In the genomic region with DNA sequence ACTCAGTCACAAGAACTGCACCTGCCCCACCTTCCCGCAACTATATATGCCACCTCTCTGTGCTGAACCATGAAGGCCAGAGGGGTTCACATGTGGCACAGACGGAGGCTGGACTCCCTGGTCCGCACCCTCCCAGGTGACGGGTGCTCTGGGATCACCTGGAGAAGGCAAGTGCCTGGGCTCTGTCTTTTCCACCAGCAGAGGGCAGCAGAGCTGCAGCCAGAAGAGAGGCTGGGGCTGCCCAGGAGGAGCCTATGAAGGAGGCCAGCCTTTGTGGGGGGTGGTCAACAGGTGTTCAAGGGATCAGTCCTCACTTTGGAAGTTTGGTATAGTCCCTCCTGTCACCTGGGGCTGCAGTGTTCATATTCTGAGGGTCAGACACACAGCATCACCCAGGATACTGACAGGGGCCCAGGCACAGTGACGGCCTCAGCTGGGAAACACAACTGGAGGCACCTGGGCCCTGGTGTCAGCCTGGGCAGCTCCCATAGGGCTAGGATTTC, we compare ENCODE assay signal across 8 cellular contexts. TPM values are rescaled to one million over a fixed set of nuclear protein-coding genes. Genes with fewer than 3 reads are reported as not detected.
DNase-seq lines count a peak whose midpoint lies in the region; ATAC-seq lines count a peak whose summit lies in the region.

No MANE protein-coding gene starts in this region.

- no peaks in the 10 kb centered on the region for H3K9me3 ChIP-seq in T-helper 17 cell (ENCODE audit: control insufficient read depth, low read length, poor library complexity, severe bottlenecking)

- H3K27ac Mint-ChIP-seq in T-helper 17 cell: peak overlapping the region; percentile 34

- peaks cover 32% of the 10 kb centered on the region for H3K4me1 Mint-ChIP-seq in T-helper 17 cell

- DNase-seq in COLO829 (ENCODE audit: low spot score) (peak; percentile 25), HUDEP-2 (lab: John Stamatoyannopoulos, UW; ENCODE audit: unreplicated experiment in 76 of 76) (peak in 39 of 76 experiments; percentile 1 to 59 (median 25)), T-helper 17 cell (peak; percentile 36 to 69 (median 42)), astrocyte of the hippocampus (ENCODE audit: low read depth, low spot score) (peak; percentile 70), iPS-NIHi11 (ENCODE audit: low spot score) (peak; percentile 79), SHP77 treated with DMSO at 0.1 percent for 48 hours (lab: John Stamatoyannopoulos, UW) (no peak)
- DNase-seq in stimulated activated CD4-positive, alpha-beta T cell treated with anti-CD3 and anti-CD28 coated beads, Interleukin-15, amount 100 ng/mL, for 1 hour (ENCODE audit: low read depth in 1 of 2, low spot score in 1 of 2): peak; percentile 47 to 52

- peaks cover 7% of the 10 kb centered on the region for H3K27me3 Mint-ChIP-seq in T-helper 17 cell

- peak; percentile 87 for ATAC-seq in T-helper 17 cell
- no peak for ATAC-seq in GM19324 (IDR thresholded peaks at IDR 0.05; ENCODE audit: low FRiP score, unreplicated experiment)

- peaks cover 2% of the 10 kb centered on the region for H3K36me3 Mint-ChIP-seq in T-helper 17 cell (ENCODE audit: low read depth)

- H3K4me3 Mint-ChIP-seq in T-helper 17 cell: no peak overlapping the region

RNA-seq across cellular contexts. Expression of gene IGLL5, which starts 39.2 kb away (rescaled TPM):
- 1 to 10 TPM in 1 of 2 donors, not detected in 1; 1.9 TPM for total RNA-seq in T-helper 17 cell
